21 cellular contexts compared by ENCODE assay signal in the genomic region with DNA sequence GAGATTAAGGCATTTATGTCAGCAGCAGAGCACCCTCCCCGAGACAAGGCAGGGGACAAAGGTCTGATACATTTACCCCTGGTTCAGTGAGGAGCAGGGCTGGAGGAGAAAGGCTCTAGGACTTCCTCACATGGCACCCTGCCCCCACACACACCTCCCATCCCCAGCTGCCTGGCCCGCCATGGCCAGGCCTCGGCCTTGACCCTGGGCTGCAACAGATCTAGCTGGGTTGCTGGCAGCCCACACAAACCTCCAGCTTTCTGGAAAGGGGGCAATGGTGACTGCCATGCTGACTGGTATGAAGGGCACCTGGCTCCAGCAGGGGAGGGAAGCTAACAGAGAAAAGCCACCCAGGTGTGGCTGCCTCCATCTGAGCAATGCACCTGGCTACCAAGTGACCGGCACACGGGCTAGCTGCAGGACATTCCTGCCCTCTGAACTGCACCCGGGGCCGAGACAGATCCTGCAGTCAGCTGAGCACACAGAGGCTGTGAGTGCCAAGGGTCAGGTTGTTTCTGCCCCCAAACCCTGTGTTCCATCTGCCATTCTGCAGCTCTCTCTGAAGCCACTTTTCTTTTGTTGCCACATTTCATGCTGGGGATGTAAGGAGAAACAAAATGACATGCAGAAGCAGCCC.
"Had no signal": no experiment of that assay in that cellular context is flagged by ENCODE, and none has a peak within 500 bp of the region (broad histone marks: within the 10 kb centered on the region; RNA-seq: fewer than 3 reads in every experiment).

No MANE protein-coding gene starts in this region.

- H3K4me2 ChIP-seq: neural progenitor cell had no signal

- H3K9me3 ChIP-seq: esophagus squamous epithelium, gastrocnemius medialis, prostate gland, suprapubic skin had no signal

- H3K4me3 ChIP-seq: esophagus squamous epithelium, gastrocnemius medialis, lung, neural progenitor cell, prostate gland, suprapubic skin had no signal

- H3K27me3 ChIP-seq: esophagus squamous epithelium, gastrocnemius medialis, neural progenitor cell, suprapubic skin had no signal

- H3K27ac ChIP-seq: neural progenitor cell, prostate gland had no signal

- ATAC-seq: gastrocnemius medialis; naive thymus-derived CD4-positive, alpha-beta T cell; stimulated activated naive CD8-positive, alpha-beta T cell treated with anti-CD3 and anti-CD28 coated beads, Interleukin-15, amount 100 ng/mL, for 72 hours; T-helper 17 cell had no signal

- H3K36me3 ChIP-seq: esophagus squamous epithelium, gastrocnemius medialis, neural progenitor cell, prostate gland, suprapubic skin had no signal

- H3K4me1 ChIP-seq: neural progenitor cell, prostate gland had no signal

- DNase-seq: activated B cell treated with CpG ODN at 0.5 μM for 24 hours; activated CD4-positive, alpha-beta T cell treated with anti-CD3 and anti-CD28 coated beads for 4 hours; activated CD4-positive, alpha-beta T cell treated with anti-CD3 and anti-CD28 coated beads, Interleukin-2, amount 50 U/mL, for 48 hours; activated CD8-positive, alpha-beta memory T cell treated with anti-CD3 and anti-CD28 coated beads, Interleukin-2, amount 50 U/mL, for 48 hours; activated naive CD4-positive, alpha-beta T cell; activated T-cell treated with anti-CD3 and anti-CD28 coated beads, Interleukin-2, amount 50 U/mL, for 4 hours; cerebellar nuclear complex; cortex of kidney; endodermal cell; esophagus squamous epithelium; gastrocnemius medialis; naive thymus-derived CD4-positive, alpha-beta T cell; stimulated activated CD4-positive, alpha-beta T cell treated with anti-CD3 and anti-CD28 coated beads, Interleukin-1b, Interleukin-23, amount 100 ng/mL, for 48 hours; stimulated activated naive CD8-positive, alpha-beta T cell treated with anti-CD3 and anti-CD28 coated beads, Interleukin-15, amount 100 ng/mL, for 72 hours; SW 1271; T-helper 17 cell; trophoblast cell had no signal

- H2AFZ ChIP-seq: neural progenitor cell had no signal
